8 cellular contexts compared by ENCODE assay signal in genomic region chr17:17781591-17782424, GRCh38. TPM values are rescaled to one million over a fixed set of nuclear protein-coding genes. Genes with fewer than 3 reads are reported as not detected.
DNase-seq lines count a peak whose midpoint lies in the region; ATAC-seq and TF ChIP-seq lines count a peak whose summit lies in the region.

No MANE protein-coding gene starts in this region.

- peaks cover 8% of the 10 kb centered on the region for H3K27me3 Mint-ChIP-seq in activated naive CD8-positive, alpha-beta T cell treated with anti-CD3 and anti-CD28 coated beads, Interleukin-2, amount 10 ng/mL, durations not matched to agents 7 days and 5 days

- H3K27ac Mint-ChIP-seq in activated naive CD8-positive, alpha-beta T cell treated with anti-CD3 and anti-CD28 coated beads, Interleukin-2, amount 10 ng/mL, durations not matched to agents 7 days and 5 days = no peak overlapping the region

- peak overlapping the region; percentile 73 for H3K4me3 Mint-ChIP-seq in activated naive CD8-positive, alpha-beta T cell treated with anti-CD3 and anti-CD28 coated beads, Interleukin-2, amount 10 ng/mL, durations not matched to agents 7 days and 5 days

- DNase-seq in NCI-H187 (lab: John Stamatoyannopoulos, UW) (peak; percentile 19 to 54), NCI-H187 treated with DMSO at 0.1 percent for 48 hours (lab: John Stamatoyannopoulos, UW) (no peak), NCI-H748 (lab: John Stamatoyannopoulos, UW; ENCODE audit: unreplicated experiment) (peak; percentile 86), Right ventricle myocardium inferior (ENCODE audit: missing footprints) (peak; percentile 85), omental fat pad (ENCODE audit: low spot score) (no peak)
- peak; percentile 56 for DNase-seq in activated naive CD8-positive, alpha-beta T cell treated with anti-CD3 and anti-CD28 coated beads, Interleukin-2, amount 10 ng/mL, durations not matched to agents 7 days and 5 days

- peak; percentile 12 for ATAC-seq in activated naive CD8-positive, alpha-beta T cell treated with anti-CD3 and anti-CD28 coated beads, Interleukin-2, amount 10 ng/mL, durations not matched to agents 7 days and 5 days (ENCODE audit: low read depth)
- ATAC-seq in Right ventricle myocardium inferior (peak; percentile 69), omental fat pad (ENCODE audit: low FRiP score) (peak; percentile 48), HG03135 (IDR thresholded peaks at IDR 0.05; ENCODE audit: unreplicated experiment) (no peak), HG03439 (IDR thresholded peaks at IDR 0.05; ENCODE audit: unreplicated experiment) (no peak)

- H3K36me3 Mint-ChIP-seq in activated naive CD8-positive, alpha-beta T cell treated with anti-CD3 and anti-CD28 coated beads, Interleukin-2, amount 10 ng/mL, durations not matched to agents 7 days and 5 days = no peaks in the 10 kb centered on the region

- POLR2A ChIA-PET in activated naive CD8-positive, alpha-beta T cell treated with anti-CD3 and anti-CD28 coated beads, Interleukin-2, amount 10 ng/mL, durations not matched to agents 7 days and 5 days (lab: Charles Lee) = interaction anchor here (1.1 kb wide), 1 partner anchor 11 kb away, joined by 3 read pairs; no protein-coding TSS in a partner anchor

- no peaks in the 10 kb centered on the region for H3K9me3 Mint-ChIP-seq in activated naive CD8-positive, alpha-beta T cell treated with anti-CD3 and anti-CD28 coated beads, Interleukin-2, amount 10 ng/mL, durations not matched to agents 7 days and 5 days

- peaks cover 17% of the 10 kb centered on the region for H3K4me1 Mint-ChIP-seq in activated naive CD8-positive, alpha-beta T cell treated with anti-CD3 and anti-CD28 coated beads, Interleukin-2, amount 10 ng/mL, durations not matched to agents 7 days and 5 days

- intact Hi-C loops in Right ventricle myocardium inferior (cut with DNase I) = loop anchor here (2.0 kb wide), 3 partner anchors 29 to 99 kb away; no protein-coding TSS in a partner anchor

- TF ChIP-seq CTCF in omental fat pad (IDR thresholded peaks at IDR 0.05) = no peak

RNA-seq across cellular contexts. Expression of gene SREBF1, which starts 55.0 kb away (rescaled TPM):
- 100 to 1,000 TPM; 218 to 229 TPM for total RNA-seq in activated naive CD8-positive, alpha-beta T cell treated with anti-CD3 and anti-CD28 coated beads, Interleukin-2, amount 10 ng/mL, durations not matched to agents 7 days and 5 days
- total RNA-seq in Right ventricle myocardium inferior (18.9 TPM), omental fat pad (100 to 1,000 TPM in 1 of 4 donors, 10 to 100 TPM in 3; 18.5 to 118 (median 31.2) TPM)

Comparison
In these comparisons a context has a peak if more than half of its experiments do, and no peak if none do; other contexts are left out.
1. DNase-seq: peak in NCI-H187 (2 of 2), NCI-H748 (single experiment), activated naive CD8-positive, alpha-beta T cell treated with anti-CD3 and anti-CD28 coated beads, Interleukin-2, amount 10 ng/mL, durations not matched to agents 7 days and 5 days (single experiment) and Right ventricle myocardium inferior (single experiment); none in NCI-H187 treated with DMSO at 0.1 percent for 48 hours (single experiment) and omental fat pad (single experiment).
2. ATAC-seq: peak in activated naive CD8-positive, alpha-beta T cell treated with anti-CD3 and anti-CD28 coated beads, Interleukin-2, amount 10 ng/mL, durations not matched to agents 7 days and 5 days (single experiment), Right ventricle myocardium inferior (single experiment) and omental fat pad (single experiment); none in HG03135 (single experiment) and HG03439 (single experiment).